26 cellular contexts compared by ENCODE assay signal in the genomic region with DNA sequence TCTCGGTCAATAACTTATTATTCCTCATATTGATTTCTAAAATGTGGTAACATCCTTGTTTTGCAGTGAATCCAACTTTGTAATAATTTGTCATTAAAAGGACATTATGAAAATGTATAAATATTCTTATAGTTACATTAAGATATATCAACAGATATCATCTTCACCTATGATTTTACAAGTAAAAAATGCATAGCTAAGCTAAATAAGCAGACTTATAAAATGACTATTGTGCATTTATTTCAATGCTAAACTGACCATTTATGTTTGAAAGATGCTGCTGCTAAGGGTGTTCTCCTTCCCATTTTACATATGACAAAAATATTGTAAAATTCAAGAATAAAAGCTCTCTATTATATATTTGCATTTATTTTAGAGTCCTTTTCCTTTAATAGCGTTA. TPM values are rescaled to one million over a fixed set of nuclear protein-coding genes. Genes with fewer than 3 reads are reported as not detected.
"Had no signal": no experiment of that assay in that cellular context is flagged by ENCODE, and none has a peak within 500 bp of the region (broad histone marks: within the 10 kb centered on the region; RNA-seq: fewer than 3 reads in every experiment).

No MANE protein-coding gene starts in this region.

- H3K27ac ChIP-seq: ascending aorta, cardiac muscle cell, Peyer's patch had no signal

- H3K27me3 ChIP-seq: ascending aorta, cardiac muscle cell, Peyer's patch had no signal

- H3K27ac Mint-ChIP-seq: activated CD4-positive, alpha-beta T cell treated with anti-CD3 and anti-CD28 coated beads, Interleukin-2, amount 10 ng/mL, durations not matched to agents 24 days and 14 days; activated CD8-positive, alpha-beta T cell treated with anti-CD3 and anti-CD28 coated beads for 36 hours; activated naive CD8-positive, alpha-beta T cell treated with anti-CD3 and anti-CD28 coated beads for 36 hours; activated T-cell treated with anti-CD3 and anti-CD28 coated beads, Interleukin-2, amount 50 U/mL, for 72 hours; activated T-helper 17 cell treated with anti-CD3 and anti-CD28 coated beads, Interleukin-2, amount 50 U/mL, for 72 hours; T-cell; T-helper 17 cell had no signal

- H3K4me3 ChIP-seq: ascending aorta, cardiac muscle cell, Peyer's patch had no signal

- H3K9me3 Mint-ChIP-seq: activated CD4-positive, alpha-beta T cell treated with anti-CD3 and anti-CD28 coated beads, Interleukin-2, amount 10 ng/mL, durations not matched to agents 24 days and 14 days; activated CD8-positive, alpha-beta T cell treated with anti-CD3 and anti-CD28 coated beads for 36 hours; activated T-cell treated with anti-CD3 and anti-CD28 coated beads, Interleukin-2, amount 50 U/mL, for 72 hours; activated T-helper 17 cell treated with anti-CD3 and anti-CD28 coated beads, Interleukin-2, amount 50 U/mL, for 72 hours; T-cell had no signal

- H3K9me3 ChIP-seq: ascending aorta, Peyer's patch had no signal

- H3K4me3 Mint-ChIP-seq: activated CD4-positive, alpha-beta T cell treated with anti-CD3 and anti-CD28 coated beads, Interleukin-2, amount 10 ng/mL, durations not matched to agents 24 days and 14 days; activated CD8-positive, alpha-beta T cell treated with anti-CD3 and anti-CD28 coated beads for 36 hours; activated naive CD8-positive, alpha-beta T cell treated with anti-CD3 and anti-CD28 coated beads for 36 hours; activated T-cell treated with anti-CD3 and anti-CD28 coated beads, Interleukin-2, amount 50 U/mL, for 72 hours; activated T-helper 17 cell treated with anti-CD3 and anti-CD28 coated beads, Interleukin-2, amount 50 U/mL, for 72 hours; T-cell; T-helper 17 cell had no signal

- H3K36me3 Mint-ChIP-seq: activated naive CD8-positive, alpha-beta T cell treated with anti-CD3 and anti-CD28 coated beads for 36 hours; T-cell had no signal

- H3K4me1 Mint-ChIP-seq: activated CD4-positive, alpha-beta T cell treated with anti-CD3 and anti-CD28 coated beads, Interleukin-2, amount 10 ng/mL, durations not matched to agents 24 days and 14 days; activated naive CD8-positive, alpha-beta T cell treated with anti-CD3 and anti-CD28 coated beads for 36 hours; activated T-helper 17 cell treated with anti-CD3 and anti-CD28 coated beads, Interleukin-2, amount 50 U/mL, for 72 hours; T-cell; T-helper 17 cell had no signal

- H3K4me1 ChIP-seq: ascending aorta, Peyer's patch had no signal

- DNase-seq: activated CD4-positive, alpha-beta T cell treated with anti-CD3 and anti-CD28 coated beads, Interleukin-2, amount 10 ng/mL, durations not matched to agents 24 days and 14 days; activated CD4-positive, alpha-beta T cell treated with anti-CD3 and anti-CD28 coated beads, Interleukin-2, amount 50 U/mL, for 4 hours; activated CD8-positive, alpha-beta T cell treated with anti-CD3 and anti-CD28 coated beads for 36 hours; activated effector memory CD4-positive, alpha-beta T cell treated with anti-CD3 and anti-CD28 coated beads, Interleukin-2, amount 50 U/mL, for 16 hours; activated naive CD4-positive, alpha-beta T cell; activated naive CD4-positive, alpha-beta T cell treated with anti-CD3 and anti-CD28 coated beads, Interleukin-2, amount 50 U/mL, for 16 hours; activated naive CD8-positive, alpha-beta T cell treated with anti-CD3 and anti-CD28 coated beads for 36 hours; activated T-cell treated with anti-CD3 and anti-CD28 coated beads, Interleukin-2, amount 50 U/mL, for 1 hour; activated T-cell treated with anti-CD3 and anti-CD28 coated beads, Interleukin-2, amount 50 U/mL, for 72 hours; amniotic stem cell; NCI-H1436; NCI-H1694; NCI-H1930; NCI-H226; NCI-H524 treated with DMSO at 0.1 percent for 48 hours; NCI-H748 treated with DMSO at 0.1 percent for 48 hours; NK-92 treated with Interleukin-12 subunit alpha and Interleukin-12 subunit beta, amount 100 ng/mL, for 24 hours; Peyer's patch; RPMI8226; T-cell; T-helper 17 cell had no signal

- H3K36me3 ChIP-seq: ascending aorta, Peyer's patch had no signal

RNA-seq across cellular contexts. Expression of gene PROX1, which starts 7.8 kb away (rescaled TPM):
- total RNA-seq: activated CD4-positive, alpha-beta T cell treated with anti-CD3 and anti-CD28 coated beads, Interleukin-2, amount 10 ng/mL, durations not matched to agents 24 days and 14 days; activated CD8-positive, alpha-beta memory T cell treated with anti-CD3 and anti-CD28 coated beads for 36 hours; activated naive CD8-positive, alpha-beta T cell treated with anti-CD3 and anti-CD28 coated beads for 36 hours; PC-3; T-helper 17 cell had no signal
